Comparison of ENCODE assay signal across 1 cellular context in the genomic region with DNA sequence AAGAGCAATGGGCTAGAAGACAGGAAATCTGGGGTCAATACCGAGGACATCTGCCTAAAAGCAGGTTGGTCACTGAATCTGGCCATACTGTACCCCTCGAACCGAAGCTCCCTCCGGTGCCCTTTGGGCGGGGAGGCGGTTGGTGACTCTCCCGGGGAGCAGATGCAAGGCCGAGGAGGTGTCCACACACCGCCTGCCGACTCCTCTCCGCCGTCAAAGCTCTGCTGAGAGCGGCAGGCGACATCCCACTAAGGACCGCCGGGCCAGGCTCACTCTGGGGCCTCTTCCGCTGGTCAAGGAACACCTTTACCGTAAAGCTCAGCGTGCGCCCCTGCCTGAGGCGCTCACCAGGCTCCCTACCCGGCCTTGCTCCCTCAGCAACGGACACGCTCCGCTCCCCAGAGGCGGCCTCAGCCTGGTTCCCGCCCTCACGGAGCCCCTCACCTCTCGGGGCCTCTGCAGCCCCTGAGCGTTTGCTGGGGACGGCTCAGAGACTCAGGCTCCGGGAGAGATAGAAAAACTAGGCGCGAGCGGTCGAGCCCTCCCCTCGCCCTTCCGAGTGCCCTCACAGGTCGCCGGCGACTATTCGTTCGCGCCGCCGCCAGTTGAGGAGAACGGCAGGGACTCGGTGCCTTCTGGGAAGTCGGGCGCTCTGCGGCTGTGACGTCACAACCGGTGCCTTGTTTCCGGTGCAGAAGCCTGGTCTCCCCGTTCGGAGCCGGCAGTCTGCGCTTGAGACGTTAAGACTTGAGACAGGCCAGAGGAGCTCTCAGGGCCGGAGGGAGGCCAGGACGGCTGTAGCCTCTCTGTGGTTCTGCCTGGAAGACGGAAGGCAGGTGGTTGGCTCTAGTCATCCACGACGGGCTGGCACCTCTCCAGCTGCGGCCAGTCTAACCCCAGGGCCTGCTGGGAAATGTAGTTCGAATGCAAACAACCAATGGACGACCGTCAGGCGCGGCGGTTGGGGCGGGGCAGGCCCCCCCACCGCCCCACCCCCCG.
TF ChIP-seq lines count a peak whose summit lies in the region.

ZNF200 (minus strand) TSS at position 616 of the 999 bp plus-strand sequence. CDS start 1,403 bp downstream, outside the sequence.

TF ChIP-seq in HEK293, 187 proteins besides CTCF, POLR2A, EP300 and RAD21 (continued from another document and continues in another):
- peak; percentile 26; the same call in 1 of the 2 replicates for TF ChIP-seq ZNF398 (tag by site-specific recombination; IDR thresholded peaks at IDR 0.05)
- TF ChIP-seq, protein P1, sequence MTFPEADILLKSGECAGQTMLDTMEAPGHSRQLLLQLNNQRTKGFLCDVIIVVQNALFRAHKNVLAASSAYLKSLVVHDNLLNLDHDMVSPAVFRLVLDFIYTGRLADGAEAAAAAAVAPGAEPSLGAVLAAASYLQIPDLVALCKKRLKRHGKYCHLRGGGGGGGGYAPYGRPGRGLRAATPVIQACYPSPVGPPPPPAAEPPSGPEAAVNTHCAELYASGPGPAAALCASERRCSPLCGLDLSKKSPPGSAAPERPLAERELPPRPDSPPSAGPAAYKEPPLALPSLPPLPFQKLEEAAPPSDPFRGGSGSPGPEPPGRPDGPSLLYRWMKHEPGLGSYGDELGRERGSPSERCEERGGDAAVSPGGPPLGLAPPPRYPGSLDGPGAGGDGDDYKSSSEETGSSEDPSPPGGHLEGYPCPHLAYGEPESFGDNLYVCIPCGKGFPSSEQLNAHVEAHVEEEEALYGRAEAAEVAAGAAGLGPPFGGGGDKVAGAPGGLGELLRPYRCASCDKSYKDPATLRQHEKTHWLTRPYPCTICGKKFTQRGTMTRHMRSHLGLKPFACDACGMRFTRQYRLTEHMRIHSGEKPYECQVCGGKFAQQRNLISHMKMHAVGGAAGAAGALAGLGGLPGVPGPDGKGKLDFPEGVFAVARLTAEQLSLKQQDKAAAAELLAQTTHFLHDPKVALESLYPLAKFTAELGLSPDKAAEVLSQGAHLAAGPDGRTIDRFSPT (tag by site-specific recombination; IDR thresholded peaks at IDR 0.05) = peak; percentile 47
- TF ChIP-seq, protein P2, sequence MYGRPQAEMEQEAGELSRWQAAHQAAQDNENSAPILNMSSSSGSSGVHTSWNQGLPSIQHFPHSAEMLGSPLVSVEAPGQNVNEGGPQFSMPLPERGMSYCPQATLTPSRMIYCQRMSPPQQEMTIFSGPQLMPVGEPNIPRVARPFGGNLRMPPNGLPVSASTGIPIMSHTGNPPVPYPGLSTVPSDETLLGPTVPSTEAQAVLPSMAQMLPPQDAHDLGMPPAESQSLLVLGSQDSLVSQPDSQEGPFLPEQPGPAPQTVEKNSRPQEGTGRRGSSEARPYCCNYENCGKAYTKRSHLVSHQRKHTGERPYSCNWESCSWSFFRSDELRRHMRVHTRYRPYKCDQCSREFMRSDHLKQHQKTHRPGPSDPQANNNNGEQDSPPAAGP (tag by site-specific recombination; IDR thresholded peaks at IDR 0.05) = peak; percentile 58
- peak; percentile 18; the same call in 1 of the 2 replicates for TF ChIP-seq KLF9 (tag by site-specific recombination; IDR thresholded peaks at IDR 0.05; ENCODE audit: low read depth)
- TF ChIP-seq PRDM4 (tag by site-specific recombination; IDR thresholded peaks at IDR 0.05) = no peak
- TF ChIP-seq ZNF600 (tag by site-specific recombination; IDR thresholded peaks at IDR 0.05) = peak; percentile 80
- TF ChIP-seq SP3 (tag by site-specific recombination; IDR thresholded peaks at IDR 0.05) = peak; percentile 75
- no peak; the same call in 1 of the 2 replicates for TF ChIP-seq ZNF24 (tag by site-specific recombination; IDR thresholded peaks at IDR 0.05)
- peak; percentile 53; the same call in 1 of the 2 replicates for TF ChIP-seq ZNF843 (tag by site-specific recombination; IDR thresholded peaks at IDR 0.05)
- TF ChIP-seq, protein P3, sequence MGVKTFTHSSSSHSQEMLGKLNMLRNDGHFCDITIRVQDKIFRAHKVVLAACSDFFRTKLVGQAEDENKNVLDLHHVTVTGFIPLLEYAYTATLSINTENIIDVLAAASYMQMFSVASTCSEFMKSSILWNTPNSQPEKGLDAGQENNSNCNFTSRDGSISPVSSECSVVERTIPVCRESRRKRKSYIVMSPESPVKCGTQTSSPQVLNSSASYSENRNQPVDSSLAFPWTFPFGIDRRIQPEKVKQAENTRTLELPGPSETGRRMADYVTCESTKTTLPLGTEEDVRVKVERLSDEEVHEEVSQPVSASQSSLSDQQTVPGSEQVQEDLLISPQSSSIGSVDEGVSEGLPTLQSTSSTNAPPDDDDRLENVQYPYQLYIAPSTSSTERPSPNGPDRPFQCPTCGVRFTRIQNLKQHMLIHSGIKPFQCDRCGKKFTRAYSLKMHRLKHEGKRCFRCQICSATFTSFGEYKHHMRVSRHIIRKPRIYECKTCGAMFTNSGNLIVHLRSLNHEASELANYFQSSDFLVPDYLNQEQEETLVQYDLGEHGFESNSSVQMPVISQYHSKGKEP (tag by site-specific recombination; IDR thresholded peaks at IDR 0.05) = no peak
- TF ChIP-seq ZNF571 (tag by site-specific recombination; IDR thresholded peaks at IDR 0.05) = no peak
- TF ChIP-seq, protein P4, sequence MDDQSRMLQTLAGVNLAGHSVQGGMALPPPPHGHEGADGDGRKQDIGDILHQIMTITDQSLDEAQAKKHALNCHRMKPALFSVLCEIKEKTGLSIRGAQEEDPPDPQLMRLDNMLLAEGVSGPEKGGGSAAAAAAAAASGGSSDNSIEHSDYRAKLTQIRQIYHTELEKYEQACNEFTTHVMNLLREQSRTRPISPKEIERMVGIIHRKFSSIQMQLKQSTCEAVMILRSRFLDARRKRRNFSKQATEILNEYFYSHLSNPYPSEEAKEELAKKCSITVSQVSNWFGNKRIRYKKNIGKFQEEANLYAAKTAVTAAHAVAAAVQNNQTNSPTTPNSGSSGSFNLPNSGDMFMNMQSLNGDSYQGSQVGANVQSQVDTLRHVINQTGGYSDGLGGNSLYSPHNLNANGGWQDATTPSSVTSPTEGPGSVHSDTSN (CRISPR knock-in tag; IDR thresholded peaks at IDR 0.05) = peak; percentile 90; the same call in 1 of the 2 replicates
- TF ChIP-seq GLIS1 (tag by site-specific recombination; IDR thresholded peaks at IDR 0.05) = peak; percentile 33; the same call in 1 of the 2 replicates
- no peak for TF ChIP-seq TSHZ1 (tag by site-specific recombination; IDR thresholded peaks at IDR 0.05; ENCODE audit: borderline replicate concordance)
- TF ChIP-seq ZNF335 (tag by site-specific recombination; conservative IDR thresholded peaks at IDR 0.05) = peak; percentile 99
- no peak for TF ChIP-seq ZNF350 (tag by site-specific recombination; IDR thresholded peaks at IDR 0.05)
- TF ChIP-seq, protein P5, sequence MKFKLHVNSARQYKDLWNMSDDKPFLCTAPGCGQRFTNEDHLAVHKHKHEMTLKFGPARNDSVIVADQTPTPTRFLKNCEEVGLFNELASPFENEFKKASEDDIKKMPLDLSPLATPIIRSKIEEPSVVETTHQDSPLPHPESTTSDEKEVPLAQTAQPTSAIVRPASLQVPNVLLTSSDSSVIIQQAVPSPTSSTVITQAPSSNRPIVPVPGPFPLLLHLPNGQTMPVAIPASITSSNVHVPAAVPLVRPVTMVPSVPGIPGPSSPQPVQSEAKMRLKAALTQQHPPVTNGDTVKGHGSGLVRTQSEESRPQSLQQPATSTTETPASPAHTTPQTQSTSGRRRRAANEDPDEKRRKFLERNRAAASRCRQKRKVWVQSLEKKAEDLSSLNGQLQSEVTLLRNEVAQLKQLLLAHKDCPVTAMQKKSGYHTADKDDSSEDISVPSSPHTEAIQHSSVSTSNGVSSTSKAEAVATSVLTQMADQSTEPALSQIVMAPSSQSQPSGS (tag by site-specific recombination; IDR thresholded peaks at IDR 0.05; ENCODE audit: low read depth) = peak; percentile 94
- peak; percentile 99 for TF ChIP-seq ZNF629 (tag by site-specific recombination; IDR thresholded peaks at IDR 0.05)
- TF ChIP-seq, protein P6, sequence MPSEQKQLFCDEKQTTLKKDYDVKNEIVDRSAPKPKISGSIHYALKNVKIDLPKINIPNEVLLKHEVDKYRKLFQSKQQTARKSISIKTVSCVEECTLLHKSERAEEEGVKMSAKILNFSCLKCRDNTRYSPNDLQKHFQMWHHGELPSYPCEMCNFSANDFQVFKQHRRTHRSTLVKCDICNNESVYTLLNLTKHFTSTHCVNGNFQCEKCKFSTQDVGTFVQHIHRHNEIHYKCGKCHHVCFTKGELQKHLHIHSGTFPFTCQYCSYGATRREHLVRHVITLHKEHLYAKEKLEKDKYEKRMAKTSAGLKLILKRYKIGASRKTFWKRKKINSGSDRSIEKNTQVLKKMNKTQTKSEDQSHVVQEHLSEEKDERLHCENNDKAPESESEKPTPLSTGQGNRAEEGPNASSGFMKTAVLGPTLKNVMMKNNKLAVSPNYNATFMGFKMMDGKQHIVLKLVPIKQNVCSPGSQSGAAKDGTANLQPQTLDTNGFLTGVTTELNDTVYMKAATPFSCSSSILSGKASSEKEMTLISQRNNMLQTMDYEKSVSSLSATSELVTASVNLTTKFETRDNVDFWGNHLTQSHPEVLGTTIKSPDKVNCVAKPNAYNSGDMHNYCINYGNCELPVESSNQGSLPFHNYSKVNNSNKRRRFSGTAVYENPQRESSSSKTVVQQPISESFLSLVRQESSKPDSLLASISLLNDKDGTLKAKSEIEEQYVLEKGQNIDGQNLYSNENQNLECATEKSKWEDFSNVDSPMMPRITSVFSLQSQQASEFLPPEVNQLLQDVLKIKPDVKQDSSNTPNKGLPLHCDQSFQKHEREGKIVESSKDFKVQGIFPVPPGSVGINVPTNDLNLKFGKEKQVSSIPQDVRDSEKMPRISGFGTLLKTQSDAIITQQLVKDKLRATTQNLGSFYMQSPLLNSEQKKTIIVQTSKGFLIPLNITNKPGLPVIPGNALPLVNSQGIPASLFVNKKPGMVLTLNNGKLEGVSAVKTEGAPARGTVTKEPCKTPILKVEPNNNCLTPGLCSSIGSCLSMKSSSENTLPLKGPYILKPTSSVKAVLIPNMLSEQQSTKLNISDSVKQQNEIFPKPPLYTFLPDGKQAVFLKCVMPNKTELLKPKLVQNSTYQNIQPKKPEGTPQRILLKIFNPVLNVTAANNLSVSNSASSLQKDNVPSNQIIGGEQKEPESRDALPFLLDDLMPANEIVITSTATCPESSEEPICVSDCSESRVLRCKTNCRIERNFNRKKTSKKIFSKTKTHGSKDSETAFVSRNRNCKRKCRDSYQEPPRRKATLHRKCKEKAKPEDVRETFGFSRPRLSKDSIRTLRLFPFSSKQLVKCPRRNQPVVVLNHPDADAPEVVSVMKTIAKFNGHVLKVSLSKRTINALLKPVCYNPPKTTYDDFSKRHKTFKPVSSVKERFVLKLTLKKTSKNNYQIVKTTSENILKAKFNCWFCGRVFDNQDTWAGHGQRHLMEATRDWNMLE (tag by site-specific recombination; conservative IDR thresholded peaks at IDR 0.05; ENCODE audit: low read depth) = peak; percentile 71; the same call in 1 of the 2 replicates
- TF ChIP-seq ZBTB21 (tag by site-specific recombination; IDR thresholded peaks at IDR 0.05) = peak; percentile 98
- peak; percentile 98 for TF ChIP-seq ZEB2 (tag by site-specific recombination; IDR thresholded peaks at IDR 0.05)
- TF ChIP-seq ZNF10 (tag by site-specific recombination; IDR thresholded peaks at IDR 0.05) = peak; percentile 74; the same call in 1 of the 2 replicates
- peak; percentile 61 for TF ChIP-seq YY1 (tag by site-specific recombination; IDR thresholded peaks at IDR 0.05)
- no peak for TF ChIP-seq FEZF1 (tag by site-specific recombination; IDR thresholded peaks at IDR 0.05)
- peak; percentile 68; the same call in 1 of the 2 replicates for TF ChIP-seq ZBTB20 (tag by site-specific recombination; IDR thresholded peaks at IDR 0.05)
